In the genomic region with DNA sequence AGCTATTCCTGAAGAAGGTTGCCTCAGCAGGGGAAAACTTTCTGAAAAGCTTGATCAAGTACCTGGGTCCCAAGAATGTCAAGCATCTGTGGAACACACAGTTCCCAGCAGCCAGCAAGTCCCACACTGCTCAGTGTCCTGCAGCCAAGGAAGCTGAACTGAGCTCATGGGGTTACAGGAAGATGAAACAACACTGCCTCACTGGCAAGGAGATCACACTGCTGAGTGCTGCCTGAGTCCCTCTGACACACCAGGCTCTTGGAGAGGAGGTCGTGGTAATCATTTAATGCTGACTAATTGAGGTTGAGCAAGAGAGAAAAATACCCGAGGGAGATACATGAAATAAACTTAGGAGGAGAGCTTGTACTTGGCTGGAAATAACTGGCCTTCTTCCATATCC, we compare ENCODE assay signal across 8 cellular contexts.
A peak's percentile ranks its signal among the peaks of the same experiment; 100 is the strongest.
DNase-seq lines count a peak whose midpoint lies in the region; ATAC-seq, FAIRE-seq and TF ChIP-seq lines count a peak whose summit lies in the region.

No MANE protein-coding gene starts in this region.

- no peaks in the 10 kb centered on the region for H3K27me3 ChIP-seq in K562 (ENCODE audit: control insufficient read depth in 2 of 2, insufficient read depth in 2 of 2, low read length in 2 of 2)
- no peaks in the 10 kb centered on the region for H3K27me3 ChIP-seq in colonic mucosa

- peaks cover 0 to 3% of the 10 kb centered on the region in 2 experiments; a peak in 2 of 5 replicates for H3K4me1 ChIP-seq in K562 (replicated peaks in 1 of 2; ENCODE audit: control insufficient read depth in 2 of 2, insufficient read depth in 2 of 2, low read length in 2 of 2)
- no peaks in the 10 kb centered on the region for H3K4me1 ChIP-seq in colonic mucosa

- no peaks in the 10 kb centered on the region for H3K36me3 Mint-ChIP-seq in stimulated activated effector memory CD8-positive, alpha-beta T cell treated with anti-CD3 and anti-CD28 coated beads, Interleukin-12 subunit alpha, Interleukin-12 subunit beta, amount 100 ng/mL, for 72 hours
- H3K36me3 Mint-ChIP-seq in activated CD4-positive, alpha-beta T cell treated with anti-CD3 and anti-CD28 coated beads, Interleukin-2, amount 10 ng/mL, durations not matched to agents 7 days and 5 days (ENCODE audit: low read depth): no peaks in the 10 kb centered on the region

- H3K9me3 ChIP-seq in K562 (replicated peaks; ENCODE audit: control insufficient read depth, insufficient read depth, low read depth, low read length) (no peaks in the 10 kb centered on the region), colonic mucosa (no peaks in the 10 kb centered on the region)

- H3K9me1 ChIP-seq in K562 (ENCODE audit: control insufficient read depth, insufficient read depth, low read length): no peaks in the 10 kb centered on the region

- 0 out of 3 replicates have a peak, but pooled peaks cover 5% of the 10 kb centered on the region for H3K36me3 ChIP-seq in K562 (ENCODE audit: control insufficient read depth, insufficient read depth, low read length)
- no peaks in the 10 kb centered on the region for H3K36me3 ChIP-seq in colonic mucosa

- WGBS in K562 (ENCODE audit: insufficient coverage, low coverage, missing lambda C conversion rate): 9% methylated on average over 2 of the region's 2 CpGs

- 0 out of 4 replicates have a peak, but pooled peaks have one; percentile 6 to 31 for TF ChIP-seq RAD21 in K562 (CRISPR knock-in tag; conservative IDR thresholded peaks at IDR 0.05 in 1 of 2, IDR thresholded peaks at IDR 0.05 in 1 of 2)

- no peaks in the 10 kb centered on the region for H3K9me3 Mint-ChIP-seq in stimulated activated effector memory CD8-positive, alpha-beta T cell treated with anti-CD3 and anti-CD28 coated beads, Interleukin-12 subunit alpha, Interleukin-12 subunit beta, amount 100 ng/mL, for 72 hours
- H3K9me3 Mint-ChIP-seq in activated CD4-positive, alpha-beta T cell treated with anti-CD3 and anti-CD28 coated beads, Interleukin-2, amount 10 ng/mL, durations not matched to agents 7 days and 5 days: no peaks in the 10 kb centered on the region

- TF ChIP-seq CTCF in AG09319 (IDR thresholded peaks at IDR 0.05; ENCODE audit: low read depth, low read length): peak; percentile 9
- TF ChIP-seq CTCF in K562 (IDR thresholded peaks at IDR 0.05 in 2 of 3, conservative IDR thresholded peaks at IDR 0.05 in 1 of 3; ENCODE audit: insufficient read depth in 2 of 3, low read depth in 1 of 3, low read length in 3 of 3): peak in 2 of 3 experiments; percentile 17 to 30; a peak in 2 of 6 replicates
- no peak for TF ChIP-seq CTCF in colonic mucosa (IDR thresholded peaks at IDR 0.05)

- no peaks in the 10 kb centered on the region for H3K4me1 Mint-ChIP-seq in stimulated activated effector memory CD8-positive, alpha-beta T cell treated with anti-CD3 and anti-CD28 coated beads, Interleukin-12 subunit alpha, Interleukin-12 subunit beta, amount 100 ng/mL, for 72 hours
- peaks cover 10% of the 10 kb centered on the region for H3K4me1 Mint-ChIP-seq in activated CD4-positive, alpha-beta T cell treated with anti-CD3 and anti-CD28 coated beads, Interleukin-2, amount 10 ng/mL, durations not matched to agents 7 days and 5 days

- no peak overlapping the region for H3K4me2 ChIP-seq in K562 (ENCODE audit: insufficient read depth, low read length)

- H3K27me3 Mint-ChIP-seq in activated CD4-positive, alpha-beta T cell treated with anti-CD3 and anti-CD28 coated beads, Interleukin-2, amount 10 ng/mL, durations not matched to agents 7 days and 5 days: no peaks in the 10 kb centered on the region

- DNase-seq in AG09319 (ENCODE audit: extremely low read depth, low read depth) (peak; percentile 95), KBM-7 (peak; percentile 48), K562 (ENCODE audit: extremely low read depth in 1 of 4, low spot score in 3 of 4) (peak in 2 of 4 experiments; percentile 49 to 56), islet precursor cell (peak; percentile 91), colonic mucosa (no peak)
- no peak for DNase-seq in stimulated activated effector memory CD8-positive, alpha-beta T cell treated with anti-CD3 and anti-CD28 coated beads, Interleukin-12 subunit alpha, Interleukin-12 subunit beta, amount 100 ng/mL, for 72 hours (ENCODE audit: low spot score in 2 of 2)
- DNase-seq in activated CD4-positive, alpha-beta T cell treated with anti-CD3 and anti-CD28 coated beads, Interleukin-2, amount 10 ng/mL, durations not matched to agents 7 days and 5 days: no peak

- in situ Hi-C loops in KBM-7 (cut with MboI; ENCODE audit: low pct_unique_long_range_greater_than_20kb, low sequenced_read_pairs) (no loop called here), K562 (cut with MboI) (loop anchor here (5.0 kb wide), 1 partner anchor 80 kb away; no protein-coding TSS in a partner anchor)

- POLR2A ChIA-PET in K562 (lab: Yijun Ruan, JAX): interaction anchor here (0.6 to 1.4 kb wide), 9 partner anchors 11 to 819 kb away, joined by 3 to 4 read pairs (median 3); no protein-coding TSS in a partner anchor
- POLR2A ChIA-PET in activated CD4-positive, alpha-beta T cell treated with anti-CD3 and anti-CD28 coated beads, Interleukin-2, amount 10 ng/mL, durations not matched to agents 7 days and 5 days (lab: Charles Lee): no interaction called here

- FAIRE-seq in K562 (lab: Jason Lieb, UNC): peak; percentile 60

- H3K79me2 ChIP-seq in K562 (ENCODE audit: control insufficient read depth, insufficient read depth, low read length): no peaks in the 10 kb centered on the region

- ATAC-seq in K562 (peak; percentile 91), HG02885 (IDR thresholded peaks at IDR 0.05; ENCODE audit: poor library complexity, unreplicated experiment) (no peak)
- ATAC-seq in stimulated activated effector memory CD8-positive, alpha-beta T cell treated with anti-CD3 and anti-CD28 coated beads, Interleukin-12 subunit alpha, Interleukin-12 subunit beta, amount 100 ng/mL, for 72 hours: peak; percentile 94

- H2AFZ ChIP-seq in K562 (ENCODE audit: low read depth, low read length): no peak overlapping the region

- CTCF ChIA-PET in K562 (lab: Yijun Ruan, JAX; ENCODE audit: low intra/inter-chr PET ratio): interaction anchor here (1.0 kb wide), 1 partner anchor 957 kb away, joined by 4 read pairs; no protein-coding TSS in a partner anchor
- CTCF ChIA-PET in activated CD4-positive, alpha-beta T cell treated with anti-CD3 and anti-CD28 coated beads, Interleukin-2, amount 10 ng/mL, durations not matched to agents 7 days and 5 days (lab: Charles Lee): interaction anchor here (0.7 to 1.1 kb wide), 5 partner anchors 17 to 369 kb away, joined by 3 to 7 read pairs (median 4); no protein-coding TSS in a partner anchor

- no peak overlapping the region for H3K4me3 Mint-ChIP-seq in stimulated activated effector memory CD8-positive, alpha-beta T cell treated with anti-CD3 and anti-CD28 coated beads, Interleukin-12 subunit alpha, Interleukin-12 subunit beta, amount 100 ng/mL, for 72 hours
- no peak overlapping the region for H3K4me3 Mint-ChIP-seq in activated CD4-positive, alpha-beta T cell treated with anti-CD3 and anti-CD28 coated beads, Interleukin-2, amount 10 ng/mL, durations not matched to agents 7 days and 5 days

- intact Hi-C loops in K562 (cut with micrococcal nuclease) (no loop called here), colonic mucosa (cut with DNase I) (no loop called here)

- TF ChIP-seq EP300 in K562 (IDR thresholded peaks at IDR 0.05; ENCODE audit: low read length): no peak

- TF ChIP-seq POLR2A in K562 (conservative IDR thresholded peaks at IDR 0.05): no peak

- no TSS peak for BruUV-seq in K562 (replicated peaks; lab: Mats Ljungman, UMichigan)

- H3K4me3 ChIP-seq in K562 (no peak overlapping the region), colonic mucosa (no peak overlapping the region)

- H3K9ac ChIP-seq in K562 (ENCODE audit: insufficient read depth in 1 of 2, low read depth in 2 of 2, low read length in 2 of 2) (no peak overlapping the region), colonic mucosa (ENCODE audit: low read depth in 2 of 2, low read length in 2 of 2) (no peak overlapping the region)

- H3K27ac Mint-ChIP-seq in stimulated activated effector memory CD8-positive, alpha-beta T cell treated with anti-CD3 and anti-CD28 coated beads, Interleukin-12 subunit alpha, Interleukin-12 subunit beta, amount 100 ng/mL, for 72 hours: peak overlapping the region; percentile 2
- no peak overlapping the region for H3K27ac Mint-ChIP-seq in activated CD4-positive, alpha-beta T cell treated with anti-CD3 and anti-CD28 coated beads, Interleukin-2, amount 10 ng/mL, durations not matched to agents 7 days and 5 days

- no peaks in the 10 kb centered on the region for H4K20me1 ChIP-seq in K562 (replicated peaks; ENCODE audit: control insufficient read depth, insufficient read depth, low read length)

- H3K27ac ChIP-seq in K562 (ENCODE audit: extremely low read depth, low read depth, low read length): no peak overlapping the region
- no peak overlapping the region for H3K27ac ChIP-seq in colonic mucosa

TF ChIP-seq in K562, 482 proteins besides CTCF, POLR2A, EP300 and RAD21 (continues in another document):
- TF ChIP-seq, protein P1, sequence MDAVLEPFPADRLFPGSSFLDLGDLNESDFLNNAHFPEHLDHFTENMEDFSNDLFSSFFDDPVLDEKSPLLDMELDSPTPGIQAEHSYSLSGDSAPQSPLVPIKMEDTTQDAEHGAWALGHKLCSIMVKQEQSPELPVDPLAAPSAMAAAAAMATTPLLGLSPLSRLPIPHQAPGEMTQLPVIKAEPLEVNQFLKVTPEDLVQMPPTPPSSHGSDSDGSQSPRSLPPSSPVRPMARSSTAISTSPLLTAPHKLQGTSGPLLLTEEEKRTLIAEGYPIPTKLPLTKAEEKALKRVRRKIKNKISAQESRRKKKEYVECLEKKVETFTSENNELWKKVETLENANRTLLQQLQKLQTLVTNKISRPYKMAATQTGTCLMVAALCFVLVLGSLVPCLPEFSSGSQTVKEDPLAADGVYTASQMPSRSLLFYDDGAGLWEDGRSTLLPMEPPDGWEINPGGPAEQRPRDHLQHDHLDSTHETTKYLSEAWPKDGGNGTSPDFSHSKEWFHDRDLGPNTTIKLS (IDR thresholded peaks at IDR 0.05; ENCODE audit: borderline replicate concordance, low read depth): no peak
- peak; percentile 26; the same call in 1 of the 2 replicates for TF ChIP-seq JUND (IDR thresholded peaks at IDR 0.05; ENCODE audit: borderline replicate concordance, low read depth, low read length)
- no peak for TF ChIP-seq JUND (tag; IDR thresholded peaks at IDR 0.05; ENCODE audit: borderline replicate concordance, low read depth, low read length)
- TF ChIP-seq RNF2 (IDR thresholded peaks at IDR 0.05): no peak
- TF ChIP-seq SPI1 (IDR thresholded peaks at IDR 0.05; ENCODE audit: borderline replicate concordance, low read depth, low read length): no peak
- TF ChIP-seq NFE2 (IDR thresholded peaks at IDR 0.05; ENCODE audit: low read depth): peak; percentile 82
- TF ChIP-seq BACH1 (tag; IDR thresholded peaks at IDR 0.05): 0 out of 2 replicates have a peak, but pooled peaks have one; percentile 22
- 0 out of 2 replicates have a peak, but pooled peaks have one; percentile 58 for TF ChIP-seq CEBPG (CRISPR knock-in tag; IDR thresholded peaks at IDR 0.05)
- peak in 1 of 2 experiments; percentile 39; a peak in 1 of 4 replicates for TF ChIP-seq CEBPG (tag; conservative IDR thresholded peaks at IDR 0.05 in 1 of 2, IDR thresholded peaks at IDR 0.05 in 1 of 2)
- peak; percentile 93 for TF ChIP-seq CEBPB (tag; IDR thresholded peaks at IDR 0.05)
- peak; percentile 43; the same call in 1 of the 2 replicates for TF ChIP-seq MAFF (IDR thresholded peaks at IDR 0.05; ENCODE audit: low read length)

Comparison
In these comparisons a context has a peak if more than half of its experiments do, and no peak if none do; other contexts are left out.
1. DNase-seq: peak in AG09319 (single experiment), KBM-7 (single experiment) and islet precursor cell (single experiment); none in stimulated activated effector memory CD8-positive, alpha-beta T cell treated with anti-CD3 and anti-CD28 coated beads, Interleukin-12 subunit alpha, Interleukin-12 subunit beta, amount 100 ng/mL, for 72 hours (0 of 2), colonic mucosa (single experiment) and activated CD4-positive, alpha-beta T cell treated with anti-CD3 and anti-CD28 coated beads, Interleukin-2, amount 10 ng/mL, durations not matched to agents 7 days and 5 days (single experiment).